ENCODE assay signal across 33 cellular contexts in genomic region chr3:69932501-69932900, GRCh38.
"Had no signal": no experiment of that assay in that cellular context is flagged by ENCODE, and none has a peak within 500 bp of the region (broad histone marks: within the 10 kb centered on the region; RNA-seq: fewer than 3 reads in every experiment).

No MANE protein-coding gene starts in this region.

- ATAC-seq: activated CD4-positive, alpha-beta T cell treated with anti-CD3 and anti-CD28 coated beads for 36 hours; activated CD4-positive, CD25-positive, alpha-beta regulatory T cell treated with anti-CD3 and anti-CD28 coated beads, Interleukin-2, amount 50 U/mL, for 24 hours; activated CD8-positive, alpha-beta T cell treated with anti-CD3 and anti-CD28 coated beads, Interleukin-2, amount 10 ng/mL, durations not matched to agents 7 days and 5 days; activated naive CD8-positive, alpha-beta T cell treated with anti-CD3 and anti-CD28 coated beads, Interleukin-2, amount 50 U/mL, for 24 hours; PC-3; WTC11 had no signal

- H3K4me2 ChIP-seq: SK-N-SH had no signal

- H3K27me3 ChIP-seq: ascending aorta, Peyer's patch, SJSA1 had no signal

- H3K4me1 ChIP-seq: ascending aorta, Peyer's patch, SJSA1 had no signal

- H3K27ac ChIP-seq: ascending aorta, KMS-11, Peyer's patch, SJSA1 had no signal

- DNase-seq: activated CD4-positive, alpha-beta T cell treated with anti-CD3 and anti-CD28 coated beads for 36 hours; activated CD4-positive, alpha-beta T cell treated with anti-CD3 and anti-CD28 coated beads, Interleukin-2, amount 10 ng/mL, durations not matched to agents 7 days and 5 days; activated CD4-positive, alpha-beta T cell treated with anti-CD3 and anti-CD28 coated beads, Interleukin-2, amount 50 U/mL, for 48 hours; activated CD8-positive, alpha-beta T cell treated with anti-CD3 and anti-CD28 coated beads, Interleukin-2, amount 10 ng/mL, durations not matched to agents 7 days and 5 days; activated naive CD4-positive, alpha-beta T cell treated with anti-CD3 and anti-CD28 coated beads, Interleukin-2, amount 10 ng/mL, durations not matched to agents 7 days and 5 days; activated naive CD8-positive, alpha-beta T cell treated with anti-CD3 and anti-CD28 coated beads, Interleukin-2, amount 50 U/mL, for 24 hours; activated T-cell treated with anti-CD3 and anti-CD28 coated beads, Interleukin-2, amount 50 U/mL, for 24 hours; amygdala; MV-4-11; NCI-H1092; NCI-H1417; NCI-H146; NCI-H187; NCI-H2029 treated with DMSO at 0.1 percent for 48 hours; NCI-H2107; NCI-H2171; NCI-H510A; NCI-H526; NCI-H748 treated with DMSO at 0.1 percent for 48 hours; NK-92 treated with Interleukin-12 subunit alpha and Interleukin-12 subunit beta, amount 100 ng/mL, for 24 hours; PC-3; Peyer's patch; SHP77 treated with DMSO at 0.1 percent for 48 hours; SK-N-SH had no signal

- H3K4me3 ChIP-seq: ascending aorta, Peyer's patch, SJSA1 had no signal

- H3K4me1 Mint-ChIP-seq: activated CD4-positive, alpha-beta T cell treated with anti-CD3 and anti-CD28 coated beads for 36 hours; activated CD4-positive, alpha-beta T cell treated with anti-CD3 and anti-CD28 coated beads, Interleukin-2, amount 10 ng/mL, durations not matched to agents 7 days and 5 days; activated naive CD4-positive, alpha-beta T cell treated with anti-CD3 and anti-CD28 coated beads, Interleukin-2, amount 10 ng/mL, durations not matched to agents 7 days and 5 days; activated naive CD8-positive, alpha-beta T cell treated with anti-CD3 and anti-CD28 coated beads, Interleukin-2, amount 50 U/mL, for 24 hours; WTC11 had no signal

- H3K9ac ChIP-seq: KMS-11, SK-N-SH had no signal

- H3K4me3 Mint-ChIP-seq: activated CD4-positive, alpha-beta T cell treated with anti-CD3 and anti-CD28 coated beads for 36 hours; activated CD4-positive, alpha-beta T cell treated with anti-CD3 and anti-CD28 coated beads, Interleukin-2, amount 10 ng/mL, durations not matched to agents 7 days and 5 days; activated CD8-positive, alpha-beta T cell treated with anti-CD3 and anti-CD28 coated beads, Interleukin-2, amount 10 ng/mL, durations not matched to agents 7 days and 5 days; activated naive CD4-positive, alpha-beta T cell treated with anti-CD3 and anti-CD28 coated beads, Interleukin-2, amount 10 ng/mL, durations not matched to agents 7 days and 5 days; activated naive CD8-positive, alpha-beta T cell; activated naive CD8-positive, alpha-beta T cell treated with anti-CD3 and anti-CD28 coated beads, Interleukin-2, amount 50 U/mL, for 24 hours; activated T-cell treated with anti-CD3 and anti-CD28 coated beads, Interleukin-2, amount 50 U/mL, for 24 hours; T-helper 1 cell treated with Interleukin-12 subunit alpha and Interleukin-12 subunit beta and Interleukin-4 antibody, amounts not matched to agents 30 μg/mL and 1 μg/mL, for 36 hours; T-helper 2 cell treated with Interferon-gamma antibody and Interleukin-4, amounts not matched to agents 5 μg/mL and 100 μg/mL, for 36 hours; WTC11 had no signal

- H3K36me3 ChIP-seq: ascending aorta, Peyer's patch, SJSA1 had no signal

- H3K36me3 Mint-ChIP-seq: activated naive CD4-positive, alpha-beta T cell treated with anti-CD3 and anti-CD28 coated beads, Interleukin-2, amount 10 ng/mL, durations not matched to agents 7 days and 5 days; activated naive CD8-positive, alpha-beta T cell; WTC11 had no signal

- H3K9me3 ChIP-seq: ascending aorta, Peyer's patch, SJSA1, SK-N-SH had no signal

- H3K27me3 Mint-ChIP-seq: activated naive CD4-positive, alpha-beta T cell treated with anti-CD3 and anti-CD28 coated beads, Interleukin-2, amount 10 ng/mL, durations not matched to agents 7 days and 5 days; activated naive CD8-positive, alpha-beta T cell treated with anti-CD3 and anti-CD28 coated beads, Interleukin-2, amount 50 U/mL, for 24 hours; activated T-cell treated with anti-CD3 and anti-CD28 coated beads, Interleukin-2, amount 50 U/mL, for 24 hours had no signal

- H3K9me3 Mint-ChIP-seq: activated CD4-positive, alpha-beta T cell treated with anti-CD3 and anti-CD28 coated beads, Interleukin-2, amount 10 ng/mL, durations not matched to agents 7 days and 5 days; activated naive CD4-positive, alpha-beta T cell treated with anti-CD3 and anti-CD28 coated beads, Interleukin-2, amount 10 ng/mL, durations not matched to agents 7 days and 5 days; activated naive CD8-positive, alpha-beta T cell treated with anti-CD3 and anti-CD28 coated beads, Interleukin-2, amount 50 U/mL, for 24 hours; activated T-cell treated with anti-CD3 and anti-CD28 coated beads, Interleukin-2, amount 50 U/mL, for 24 hours; activated T-helper 2 cell treated with anti-CD3 and anti-CD28 coated beads, Interferon-gamma antibody, Interleukin-2, Interleukin-4, amounts not matched to agents 10 μg/mL and 5 μg/mL and 100 μg/mL, durations not matched to agents 14 hours and 24 hours and 36 hours; T-helper 1 cell treated with Interleukin-12 subunit alpha and Interleukin-12 subunit beta and Interleukin-4 antibody, amounts not matched to agents 30 μg/mL and 1 μg/mL, for 36 hours; T-helper 2 cell treated with Interferon-gamma antibody and Interleukin-4, amounts not matched to agents 5 μg/mL and 100 μg/mL, for 36 hours; WTC11 had no signal

- H3K27ac Mint-ChIP-seq: activated CD4-positive, alpha-beta T cell treated with anti-CD3 and anti-CD28 coated beads for 36 hours; activated CD4-positive, alpha-beta T cell treated with anti-CD3 and anti-CD28 coated beads, Interleukin-2, amount 10 ng/mL, durations not matched to agents 7 days and 5 days; activated CD8-positive, alpha-beta T cell treated with anti-CD3 and anti-CD28 coated beads, Interleukin-2, amount 10 ng/mL, durations not matched to agents 7 days and 5 days; activated naive CD4-positive, alpha-beta T cell treated with anti-CD3 and anti-CD28 coated beads, Interleukin-2, amount 10 ng/mL, durations not matched to agents 7 days and 5 days; activated naive CD8-positive, alpha-beta T cell; activated naive CD8-positive, alpha-beta T cell treated with anti-CD3 and anti-CD28 coated beads, Interleukin-2, amount 50 U/mL, for 24 hours; activated T-cell treated with anti-CD3 and anti-CD28 coated beads, Interleukin-2, amount 50 U/mL, for 24 hours; activated T-helper 2 cell treated with anti-CD3 and anti-CD28 coated beads, Interferon-gamma antibody, Interleukin-2, Interleukin-4, amounts not matched to agents 10 μg/mL and 5 μg/mL and 100 μg/mL, durations not matched to agents 14 hours and 24 hours and 36 hours; T-helper 1 cell treated with Interleukin-12 subunit alpha and Interleukin-12 subunit beta and Interleukin-4 antibody, amounts not matched to agents 30 μg/mL and 1 μg/mL, for 36 hours; T-helper 2 cell treated with Interferon-gamma antibody and Interleukin-4, amounts not matched to agents 5 μg/mL and 100 μg/mL, for 36 hours; WTC11 had no signal
